In the genomic region with DNA sequence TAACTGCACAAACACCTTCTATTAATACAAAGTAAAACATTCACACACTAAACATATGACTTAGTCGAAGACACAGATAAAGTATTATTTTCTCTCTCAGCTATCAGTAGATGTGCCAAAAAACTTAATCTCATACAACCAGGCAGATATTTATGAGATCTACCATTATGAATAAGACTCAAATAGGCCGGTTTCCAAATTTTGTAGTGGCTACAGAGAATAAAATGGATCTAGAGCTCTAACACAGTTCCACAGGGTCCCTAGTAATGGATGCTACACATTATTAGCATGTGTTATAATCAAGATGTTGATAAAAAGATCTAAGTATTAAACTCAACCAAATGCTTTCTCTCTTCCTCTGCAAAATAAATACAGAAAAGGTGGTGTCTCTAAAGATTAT, we compare ENCODE assay signal across 19 cellular contexts. TPM values are rescaled to one million over a fixed set of nuclear protein-coding genes. Genes with fewer than 3 reads are reported as not detected.
DNase-seq lines count a peak whose midpoint lies in the region; ATAC-seq, FAIRE-seq and TF ChIP-seq lines count a peak whose summit lies in the region.
"Had no signal": no experiment of that assay in that cellular context is flagged by ENCODE, and none has a peak within 500 bp of the region (broad histone marks: within the 10 kb centered on the region; RNA-seq: fewer than 3 reads in every experiment).

No MANE protein-coding gene starts in this region.

- H3K27ac ChIP-seq in SK-N-SH (ENCODE audit: low read depth in 2 of 2, low read length in 1 of 2), result peak overlapping the region in 1 of 2 experiments; percentile 23; a peak in 1 of 4 replicates
- H3K27ac ChIP-seq in endothelial cell of umbilical vein (ENCODE audit: insufficient read depth, low read depth, low read length), result peak overlapping the region; percentile 79
- peak overlapping the region in 3 of 4 donors; percentile 35 to 85 (median 73) for H3K27ac ChIP-seq in tibial nerve
- no peak overlapping the region for H3K27ac ChIP-seq in effector memory CD4-positive, alpha-beta T cell (ENCODE audit: insufficient read depth, low read length, poor library complexity, severe bottlenecking)

- no peaks in the 10 kb centered on the region for H3F3A ChIP-seq in SK-N-SH (replicated peaks; ENCODE audit: insufficient read depth)

- POLR2A ChIA-PET in SK-N-SH (lab: Yijun Ruan, JAX) (interaction anchor here (1.3 kb wide), 1 partner anchor 10 kb away, joined by 4 read pairs; a partner anchor contains a TSS), endothelial cell of umbilical vein (lab: Charles Lee) (interaction anchor here (1.6 kb wide), 1 partner anchor 11 kb away, joined by 9 read pairs; a partner anchor contains a TSS)

- TF ChIP-seq RAD21 in SK-N-SH (IDR thresholded peaks at IDR 0.05; ENCODE audit: low read length), result no peak

- peak overlapping the region; percentile 91 for H3K27ac Mint-ChIP-seq in mesothelial cell of epicardium
- H3K27ac Mint-ChIP-seq: activated CD8-positive, alpha-beta memory T cell treated with anti-CD3 and anti-CD28 coated beads, Interleukin-2, amount 10 ng/mL, durations not matched to agents 7 days and 5 days; activated naive CD4-positive, alpha-beta T cell treated with anti-CD3 and anti-CD28 coated beads, Interleukin-2, amount 10 ng/mL, durations not matched to agents 7 days and 5 days; dendritic cell treated with granulocyte-macrophage colony-stimulating factor and Interleukin-4, amounts not matched to agents 40 ng/mL and 50 ng/mL, for 4 days; T-helper 17 cell had no signal

- dilution Hi-C loops in endothelial cell of umbilical vein (cut with MboI; ENCODE audit: extremely low pct_ligation_motif_present, low sequenced_read_pairs), result no loop called here

- ATAC-seq in SK-N-SH treated with all-trans-retinoic acid at 6 μM for 48 hours, result no peak; the same call in 2 of the 3 replicates
- ATAC-seq: activated CD8-positive, alpha-beta memory T cell treated with anti-CD3 and anti-CD28 coated beads, Interleukin-2, amount 10 ng/mL, durations not matched to agents 7 days and 5 days; T-helper 17 cell had no signal

- H3K27me3 Mint-ChIP-seq in mesothelial cell of epicardium (ENCODE audit: low read depth), result no peaks in the 10 kb centered on the region
- H3K27me3 Mint-ChIP-seq: activated CD8-positive, alpha-beta memory T cell treated with anti-CD3 and anti-CD28 coated beads, Interleukin-2, amount 10 ng/mL, durations not matched to agents 7 days and 5 days; activated naive CD4-positive, alpha-beta T cell treated with anti-CD3 and anti-CD28 coated beads, Interleukin-2, amount 10 ng/mL, durations not matched to agents 7 days and 5 days; dendritic cell treated with granulocyte-macrophage colony-stimulating factor and Interleukin-4, amounts not matched to agents 40 ng/mL and 50 ng/mL, for 4 days; T-helper 17 cell had no signal

- TF ChIP-seq POLR2A in endothelial cell of umbilical vein (IDR thresholded peaks at IDR 0.05; ENCODE audit: low read depth, low read length), result no peak
- TF ChIP-seq POLR2A in tibial nerve (IDR thresholded peaks at IDR 0.05), result no peak

- H3K9me3 Mint-ChIP-seq in mesothelial cell of epicardium, result peaks cover 10% of the 10 kb centered on the region
- H3K9me3 Mint-ChIP-seq: activated naive CD4-positive, alpha-beta T cell treated with anti-CD3 and anti-CD28 coated beads, Interleukin-2, amount 10 ng/mL, durations not matched to agents 7 days and 5 days; dendritic cell treated with granulocyte-macrophage colony-stimulating factor and Interleukin-4, amounts not matched to agents 40 ng/mL and 50 ng/mL, for 4 days had no signal

- H4K20me1 ChIP-seq in SK-N-SH (ENCODE audit: insufficient read depth), result no peaks in the 10 kb centered on the region
- H4K20me1 ChIP-seq in endothelial cell of umbilical vein (replicated peaks; ENCODE audit: control insufficient read depth, extremely low read depth, insufficient read depth, low read length), result no peaks in the 10 kb centered on the region

- peaks cover 22% of the 10 kb centered on the region for H3K4me1 Mint-ChIP-seq in mesothelial cell of epicardium
- H3K4me1 Mint-ChIP-seq: activated CD8-positive, alpha-beta memory T cell treated with anti-CD3 and anti-CD28 coated beads, Interleukin-2, amount 10 ng/mL, durations not matched to agents 7 days and 5 days; activated naive CD4-positive, alpha-beta T cell treated with anti-CD3 and anti-CD28 coated beads, Interleukin-2, amount 10 ng/mL, durations not matched to agents 7 days and 5 days had no signal

- H3K9me3 ChIP-seq in SK-N-SH, result no peaks in the 10 kb centered on the region
- no peaks in the 10 kb centered on the region for H3K9me3 ChIP-seq in endothelial cell of umbilical vein (replicated peaks; ENCODE audit: control insufficient read depth, insufficient read depth, low read length)
- no peaks in the 10 kb centered on the region for H3K9me3 ChIP-seq in tibial nerve
- no peaks in the 10 kb centered on the region for H3K9me3 ChIP-seq in effector memory CD4-positive, alpha-beta T cell (ENCODE audit: control insufficient read depth, low read length)

- TF ChIP-seq EP300 in SK-N-SH (IDR thresholded peaks at IDR 0.05; ENCODE audit: borderline replicate concordance in 1 of 2, low read depth in 1 of 2, low read length in 1 of 2) (no peak), tibial nerve (IDR thresholded peaks at IDR 0.05) (no peak)

- peaks cover 0 to 17% of the 10 kb centered on the region in 2 experiments; a peak in 3 of 4 replicates for H3K4me1 ChIP-seq in SK-N-SH (ENCODE audit: control insufficient read depth in 1 of 2, insufficient read depth in 2 of 2, low read depth in 1 of 2, low read length in 1 of 2)
- peaks cover 26% of the 10 kb centered on the region for H3K4me1 ChIP-seq in endothelial cell of umbilical vein (ENCODE audit: control insufficient read depth, extremely low read depth, insufficient read depth, low read length)
- peaks cover 0 to 74% (median 19%) of the 10 kb centered on the region in 4 donors for H3K4me1 ChIP-seq in tibial nerve
- H3K4me1 ChIP-seq in effector memory CD4-positive, alpha-beta T cell (ENCODE audit: control insufficient read depth, insufficient read depth, low read length, poor library complexity, severe bottlenecking), result no peaks in the 10 kb centered on the region

- FAIRE-seq in endothelial cell of umbilical vein (lab: Jason Lieb, UNC), result no peak
- FAIRE-seq: D721Med had no signal

- H3K9ac ChIP-seq in SK-N-SH, result no peak overlapping the region
- peak overlapping the region; percentile 71 for H3K9ac ChIP-seq in endothelial cell of umbilical vein (replicated peaks; ENCODE audit: extremely low read depth, insufficient read depth, low read length)

- H3K79me2 ChIP-seq in SK-N-SH (ENCODE audit: insufficient read depth) (peaks cover 93% of the 10 kb centered on the region), endothelial cell of umbilical vein (ENCODE audit: control insufficient read depth, insufficient read depth, low read length) (peaks cover 33% of the 10 kb centered on the region)

- no peak for DNase-seq in SK-N-SH
- no peak for DNase-seq in endothelial cell of umbilical vein (ENCODE audit: low read depth, low spot score)
- no peak for DNase-seq in mesothelial cell of epicardium (ENCODE audit: low spot score in 2 of 2, unreplicated experiment in 2 of 2)
- no peak for DNase-seq in tibial nerve (ENCODE audit: low spot score in 2 of 2)
- no peak for DNase-seq in effector memory CD4-positive, alpha-beta T cell
- no peak for DNase-seq in GM10266 (ENCODE audit: extremely low spot score)
- DNase-seq in RPMI8226, result no peak
- DNase-seq: 8988T; activated CD8-positive, alpha-beta memory T cell treated with anti-CD3 and anti-CD28 coated beads, Interleukin-2, amount 10 ng/mL, durations not matched to agents 7 days and 5 days; activated naive CD4-positive, alpha-beta T cell treated with anti-CD3 and anti-CD28 coated beads, Interleukin-2, amount 10 ng/mL, durations not matched to agents 7 days and 5 days; glutamatergic neuron; midbrain; NCI-H2227 treated with DMSO at 0.1 percent for 48 hours; OCI-M1; retina; T-helper 17 cell had no signal

- WGBS in SK-N-SH (ENCODE audit: low lambda C conversion rate), result 83% methylated on average over 2 of the region's 2 CpGs
- WGBS in tibial nerve, 2 donors, result 12 to 20% methylated on average over 2 of the region's 2 CpGs

- H3K4me3 ChIP-seq in SK-N-SH (ENCODE audit: low read depth in 2 of 2, low read length in 1 of 2) (no peak overlapping the region), endothelial cell of umbilical vein (replicated peaks in 1 of 3; ENCODE audit: insufficient read depth in 1 of 3, low read depth in 1 of 3, low read length in 3 of 3) (peak overlapping the region in 1 of 3 experiments; percentile 38), tibial nerve (peak overlapping the region in 1 of 4 donors; percentile 10)
- H3K4me3 ChIP-seq in effector memory CD4-positive, alpha-beta T cell (ENCODE audit: insufficient read depth, low read depth, low read length, poor library complexity, severe bottlenecking), result no peak overlapping the region

- H3K36me3 ChIP-seq in SK-N-SH (replicated peaks in 1 of 2; ENCODE audit: control insufficient read depth in 1 of 2, insufficient read depth in 2 of 2, low read length in 1 of 2) (peaks cover 3 to 14% of the 10 kb centered on the region in 2 experiments), endothelial cell of umbilical vein (ENCODE audit: control insufficient read depth in 2 of 2, extremely low read depth in 1 of 2, insufficient read depth in 2 of 2, low read length in 2 of 2) (no peaks in the 10 kb centered on the region), tibial nerve (no peaks in the 10 kb centered on the region)
- H3K36me3 ChIP-seq in effector memory CD4-positive, alpha-beta T cell (ENCODE audit: control insufficient read depth, insufficient read depth, low read length), result no peaks in the 10 kb centered on the region

- no peak overlapping the region for H3K4me3 Mint-ChIP-seq in mesothelial cell of epicardium
- H3K4me3 Mint-ChIP-seq: activated CD8-positive, alpha-beta memory T cell treated with anti-CD3 and anti-CD28 coated beads, Interleukin-2, amount 10 ng/mL, durations not matched to agents 7 days and 5 days; activated naive CD4-positive, alpha-beta T cell treated with anti-CD3 and anti-CD28 coated beads, Interleukin-2, amount 10 ng/mL, durations not matched to agents 7 days and 5 days; dendritic cell treated with granulocyte-macrophage colony-stimulating factor and Interleukin-4, amounts not matched to agents 40 ng/mL and 50 ng/mL, for 4 days; T-helper 17 cell had no signal

- no peaks in the 10 kb centered on the region for H3K27me3 ChIP-seq in SK-N-SH (ENCODE audit: insufficient read depth)
- H3K27me3 ChIP-seq in endothelial cell of umbilical vein (ENCODE audit: control insufficient read depth in 2 of 2, insufficient read depth in 2 of 2, low read length in 2 of 2), result no peaks in the 10 kb centered on the region
- no peaks in the 10 kb centered on the region for H3K27me3 ChIP-seq in tibial nerve
- H3K27me3 ChIP-seq in effector memory CD4-positive, alpha-beta T cell (replicated peaks; ENCODE audit: control insufficient read depth, insufficient read depth, low read length, poor library complexity, severe bottlenecking), result no peaks in the 10 kb centered on the region

- H2AFZ ChIP-seq in SK-N-SH (ENCODE audit: low read depth) (no peak overlapping the region; the same call in 1 of the 2 replicates), endothelial cell of umbilical vein (ENCODE audit: low read depth, low read length) (peak overlapping the region; percentile 24)

- intact Hi-C loops in endothelial cell of umbilical vein (cut with micrococcal nuclease), result loop anchor here (1.0 kb wide), 1 partner anchor 9 kb away; no protein-coding TSS in a partner anchor

- no TSS peak for BruUV-seq in endothelial cell of umbilical vein (replicated peaks; lab: Mats Ljungman, UMichigan)

- CTCF ChIA-PET in SK-N-SH (lab: Yijun Ruan, JAX) (interaction anchor here (1.2 kb wide), 1 partner anchor 9 kb away, joined by 3 read pairs; no protein-coding TSS in a partner anchor), endothelial cell of umbilical vein (lab: Charles Lee) (interaction anchor here (0.7 to 2.3 kb wide), 11 partner anchors 9 to 203 kb away, joined by 3 to 15 read pairs (median 4); no protein-coding TSS in a partner anchor)

- H3K9me1 ChIP-seq in endothelial cell of umbilical vein (replicated peaks; ENCODE audit: control insufficient read depth, extremely low read depth, insufficient read depth, low read length), result no peaks in the 10 kb centered on the region

- no peaks in the 10 kb centered on the region for H3K9me2 ChIP-seq in SK-N-SH

- TF ChIP-seq CTCF in SK-N-SH (IDR thresholded peaks at IDR 0.05) (no peak), endothelial cell of umbilical vein (IDR thresholded peaks at IDR 0.05; ENCODE audit: extremely low read depth in 1 of 2, insufficient read depth in 1 of 2, low read depth in 1 of 2, low read length in 2 of 2) (no peak), mesothelial cell of epicardium (IDR thresholded peaks at IDR 0.05; ENCODE audit: unreplicated experiment) (no peak), tibial nerve (IDR thresholded peaks at IDR 0.05) (no peak), GM10266 (IDR thresholded peaks at IDR 0.05; ENCODE audit: control insufficient read depth, insufficient read depth, low read depth, missing control alignments) (no peak)

- H3K36me3 Mint-ChIP-seq in mesothelial cell of epicardium, result peaks cover 21% of the 10 kb centered on the region

- H3K4me2 ChIP-seq in SK-N-SH, result 0 out of 2 replicates have a peak overlapping the region, but pooled peaks have one; percentile 10
- peak overlapping the region; percentile 90 for H3K4me2 ChIP-seq in endothelial cell of umbilical vein (ENCODE audit: insufficient read depth, low read length)

RNA-seq across cellular contexts. Expression of a gene that starts 10.4 kb away (rescaled TPM):
- 8.9 and 9.2 TPM in 2 replicates for polyA plus RNA-seq in SK-N-SH (2012; rRNA removed)
- polyA plus RNA-seq in SK-N-SH (2012; cell fraction: cytosol; rRNA removed), result 14.4 and 17.2 TPM in 2 replicates
- polyA plus RNA-seq in SK-N-SH (2012; cell fraction: nucleus; rRNA removed), result 3.5 and 6.3 TPM in 2 replicates
- 27.8 and 31.0 TPM in 2 replicates for total RNA-seq in endothelial cell of umbilical vein
- 6.0 and 7.1 TPM in 2 replicates for polyA plus RNA-seq in endothelial cell of umbilical vein
- 13.6 and 14.2 TPM in 2 replicates for polyA plus RNA-seq in endothelial cell of umbilical vein (2011; cell fraction: cytosol; rRNA removed)
- 7.4 and 7.6 TPM in 2 replicates for polyA plus RNA-seq in endothelial cell of umbilical vein (2011; cell fraction: nucleus; rRNA removed)
- polyA plus RNA-seq in endothelial cell of umbilical vein (2012), result 14.1 and 22.3 TPM in 2 replicates
- polyA minus RNA-seq in endothelial cell of umbilical vein, result 9.8 and 11.1 TPM in 2 replicates
- 14.4 TPM for polyA minus RNA-seq in endothelial cell of umbilical vein (2011; cell fraction: cytosol; rRNA and poly(A)+ RNA removed)
- polyA minus RNA-seq in endothelial cell of umbilical vein (2011; cell fraction: nucleus; rRNA and poly(A)+ RNA removed), result 15.9 and 18.4 TPM in 2 replicates
- total RNA-seq in mesothelial cell of epicardium, result 29.9 to 33.5 TPM (median 31.7 TPM) in 3 replicates
- total RNA-seq in tibial nerve, result 10 to 100 TPM; 35.1 to 62.3 (median 47.4) TPM
